Comparison of ENCODE assay signal across 1 cellular context in genomic region chr10:24449334-24449740, GRCh38.
TF ChIP-seq lines count a peak whose summit lies in the region.

No MANE protein-coding gene starts in this region.

TF ChIP-seq in GM12878, 131 proteins besides CTCF, POLR2A, EP300 and RAD21 (continued from another document):
- TF ChIP-seq ZBTB11 (CRISPR knock-in tag; IDR thresholded peaks at IDR 0.05) (no peak), RELB (IDR thresholded peaks at IDR 0.05; ENCODE audit: low read depth) (0 out of 2 replicates have a peak, but pooled peaks have one; percentile 20), ZNF384 (IDR thresholded peaks at IDR 0.05; ENCODE audit: borderline replicate concordance, low read depth, low read length) (0 out of 2 replicates have a peak, but pooled peaks have one; percentile 22)
